In the genomic region with DNA sequence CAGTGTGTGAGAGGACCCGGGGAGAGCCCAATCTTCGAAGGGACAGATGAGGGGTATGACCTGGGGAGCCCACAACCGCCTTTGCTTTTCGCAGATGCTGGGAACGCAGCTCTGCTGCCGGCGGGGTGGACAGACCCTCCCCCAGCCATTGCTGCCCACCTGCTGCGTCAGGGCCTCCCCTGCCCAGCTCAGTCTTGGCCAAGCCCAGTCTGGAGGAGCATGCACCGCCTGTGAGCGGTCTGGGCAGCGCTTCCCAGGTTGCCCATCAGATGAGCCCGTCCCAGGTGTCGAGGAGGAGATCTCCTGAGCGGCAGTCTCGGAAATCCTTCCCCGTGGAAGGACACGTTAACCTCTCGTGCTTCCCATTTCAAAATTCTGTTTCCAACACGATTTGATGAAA, we compare ENCODE assay signal across 1 cellular context.
A peak's percentile ranks its signal among the peaks of the same experiment; 100 is the strongest.
TF ChIP-seq lines count a peak whose summit lies in the region.

No MANE protein-coding gene starts in this region.

TF ChIP-seq in K562, 482 proteins besides CTCF, POLR2A, EP300 and RAD21:
- TF ChIP-seq BRD9 (IDR thresholded peaks at IDR 0.05; ENCODE audit: low read depth, partially characterized antibody) (no peak), ZNF384 (IDR thresholded peaks at IDR 0.05; ENCODE audit: low read depth, low read length) (no peak), RBM22 (IDR thresholded peaks at IDR 0.05; ENCODE audit: low read depth, low read length, poor library complexity, severe bottlenecking) (peak; percentile 49), POLR2G (IDR thresholded peaks at IDR 0.05; ENCODE audit: low read depth, low read length) (peak; percentile 40; the same call in 1 of the 2 replicates)
- TF ChIP-seq, protein P1, sequence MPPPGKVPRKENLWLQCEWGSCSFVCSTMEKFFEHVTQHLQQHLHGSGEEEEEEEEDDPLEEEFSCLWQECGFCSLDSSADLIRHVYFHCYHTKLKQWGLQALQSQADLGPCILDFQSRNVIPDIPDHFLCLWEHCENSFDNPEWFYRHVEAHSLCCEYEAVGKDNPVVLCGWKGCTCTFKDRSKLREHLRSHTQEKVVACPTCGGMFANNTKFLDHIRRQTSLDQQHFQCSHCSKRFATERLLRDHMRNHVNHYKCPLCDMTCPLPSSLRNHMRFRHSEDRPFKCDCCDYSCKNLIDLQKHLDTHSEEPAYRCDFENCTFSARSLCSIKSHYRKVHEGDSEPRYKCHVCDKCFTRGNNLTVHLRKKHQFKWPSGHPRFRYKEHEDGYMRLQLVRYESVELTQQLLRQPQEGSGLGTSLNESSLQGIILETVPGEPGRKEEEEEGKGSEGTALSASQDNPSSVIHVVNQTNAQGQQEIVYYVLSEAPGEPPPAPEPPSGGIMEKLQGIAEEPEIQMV (tag; conservative IDR thresholded peaks at IDR 0.05; ENCODE audit: low read depth) = no peak
- TF ChIP-seq, protein P2, sequence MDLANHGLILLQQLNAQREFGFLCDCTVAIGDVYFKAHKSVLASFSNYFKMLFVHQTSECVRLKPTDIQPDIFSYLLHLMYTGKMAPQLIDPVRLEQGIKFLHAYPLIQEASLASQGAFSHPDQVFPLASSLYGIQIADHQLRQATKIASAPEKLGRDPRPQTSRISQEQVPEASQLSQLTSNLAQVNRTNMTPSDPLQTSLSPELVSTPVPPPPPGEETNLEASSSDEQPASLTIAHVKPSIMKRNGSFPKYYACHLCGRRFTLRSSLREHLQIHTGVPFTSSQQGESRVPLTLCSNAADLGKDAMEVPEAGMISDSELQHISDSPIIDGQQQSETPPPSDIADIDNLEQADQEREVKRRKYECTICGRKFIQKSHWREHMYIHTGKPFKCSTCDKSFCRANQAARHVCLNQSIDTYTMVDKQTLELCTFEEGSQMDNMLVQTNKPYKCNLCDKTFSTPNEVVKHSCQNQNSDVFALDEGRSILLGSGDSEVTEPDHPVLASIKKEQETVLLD (IDR thresholded peaks at IDR 0.05) = no peak
